ENCODE assay signal across 11 cellular contexts in genomic region chr1:198651685-198652400, GRCh38. TPM values are rescaled to one million over a fixed set of nuclear protein-coding genes. Genes with fewer than 3 reads are reported as not detected.
DNase-seq lines count a peak whose midpoint lies in the region; ATAC-seq and TF ChIP-seq lines count a peak whose summit lies in the region.
"Had no signal": no experiment of that assay in that cellular context is flagged by ENCODE, and none has a peak within 500 bp of the region (broad histone marks: within the 10 kb centered on the region; RNA-seq: fewer than 3 reads in every experiment).

No MANE protein-coding gene starts in this region.

- no peaks in the 10 kb centered on the region for H3K9me3 Mint-ChIP-seq in dendritic cell treated with granulocyte-macrophage colony-stimulating factor and Interleukin-4, amounts not matched to agents 40 ng/mL and 50 ng/mL, for 4 days

- no peak for TF ChIP-seq POLR2A in suprapubic skin (IDR thresholded peaks at IDR 0.05)

- H3K4me3 Mint-ChIP-seq in dendritic cell treated with granulocyte-macrophage colony-stimulating factor and Interleukin-4, amounts not matched to agents 40 ng/mL and 50 ng/mL, for 4 days: no peak overlapping the region

- no peak for TF ChIP-seq EP300 in suprapubic skin (IDR thresholded peaks at IDR 0.05)

- intact Hi-C loops in dendritic cell treated with granulocyte-macrophage colony-stimulating factor and Interleukin-4, amounts not matched to agents 40 ng/mL and 50 ng/mL, for 4 days (cut with micrococcal nuclease): no loop called here

- no peaks in the 10 kb centered on the region for H3K9me3 ChIP-seq in suprapubic skin

- peaks cover 48% of the 10 kb centered on the region for H3K4me1 Mint-ChIP-seq in dendritic cell treated with granulocyte-macrophage colony-stimulating factor and Interleukin-4, amounts not matched to agents 40 ng/mL and 50 ng/mL, for 4 days (ENCODE audit: low read depth)

- H3K36me3 ChIP-seq in suprapubic skin: no peaks in the 10 kb centered on the region

- H3K36me3 Mint-ChIP-seq in dendritic cell treated with granulocyte-macrophage colony-stimulating factor and Interleukin-4, amounts not matched to agents 40 ng/mL and 50 ng/mL, for 4 days (ENCODE audit: low read depth): peaks cover 57% of the 10 kb centered on the region

- H3K27ac ChIP-seq in suprapubic skin: no peak overlapping the region
- H3K27ac ChIP-seq: VCaP had no signal

- H3K27me3 ChIP-seq in suprapubic skin: no peaks in the 10 kb centered on the region

- TF ChIP-seq CTCF in GM12865 (IDR thresholded peaks at IDR 0.05; ENCODE audit: insufficient read depth, low read depth, low read length, missing control alignments) (no peak), suprapubic skin (IDR thresholded peaks at IDR 0.05) (no peak)

- peak overlapping the region; percentile 34 for H3K27ac Mint-ChIP-seq in dendritic cell treated with granulocyte-macrophage colony-stimulating factor and Interleukin-4, amounts not matched to agents 40 ng/mL and 50 ng/mL, for 4 days

- H3K4me3 ChIP-seq in GM12865 (ENCODE audit: low read depth, low read length) (peak overlapping the region; percentile 50), suprapubic skin (no peak overlapping the region)
- H3K4me3 ChIP-seq: K562 had no signal

- H3K27me3 Mint-ChIP-seq in dendritic cell treated with granulocyte-macrophage colony-stimulating factor and Interleukin-4, amounts not matched to agents 40 ng/mL and 50 ng/mL, for 4 days: no peaks in the 10 kb centered on the region

- H3K4me1 ChIP-seq in suprapubic skin: no peaks in the 10 kb centered on the region

- WGBS in suprapubic skin: 64% methylated on average over 7 of the region's 7 CpGs

- DNase-seq in GM12865 (ENCODE audit: low read depth) (peak; percentile 46), UCSD-AML1 (lab: John Stamatoyannopoulos, UW; ENCODE audit: unreplicated experiment) (no peak), GM19238 (ENCODE audit: insufficient read length, low spot score) (no peak), AG08395 (ENCODE audit: low spot score) (no peak), suprapubic skin (ENCODE audit: low spot score in 2 of 2) (no peak)

- ATAC-seq in GM21390 (IDR thresholded peaks at IDR 0.05; ENCODE audit: unreplicated experiment) (peak; percentile 45), HG03575 (IDR thresholded peaks at IDR 0.05; ENCODE audit: extremely low read depth, insufficient number of reproducible peaks, low FRiP score, unreplicated experiment) (peak; percentile 35)
- ATAC-seq: K562 had no signal

RNA-seq across cellular contexts. Expression of gene PTPRC, which starts 13.0 kb away (rescaled TPM):
- total RNA-seq in suprapubic skin: 10 to 100 TPM in 1 of 4 donors, 1 to 10 TPM in 3; 4.7 to 11.4 (median 6.7) TPM
- total RNA-seq: dermis microvascular lymphatic vessel endothelial cell had no signal
